1 cellular context compared by ENCODE assay signal in genomic region chr3:187223799-187224198, GRCh38.
TF ChIP-seq lines count a peak whose summit lies in the region.

No MANE protein-coding gene starts in this region.

TF ChIP-seq in HepG2, 621 proteins besides CTCF, POLR2A, EP300 and RAD21:
- TF ChIP-seq, protein P1, sequence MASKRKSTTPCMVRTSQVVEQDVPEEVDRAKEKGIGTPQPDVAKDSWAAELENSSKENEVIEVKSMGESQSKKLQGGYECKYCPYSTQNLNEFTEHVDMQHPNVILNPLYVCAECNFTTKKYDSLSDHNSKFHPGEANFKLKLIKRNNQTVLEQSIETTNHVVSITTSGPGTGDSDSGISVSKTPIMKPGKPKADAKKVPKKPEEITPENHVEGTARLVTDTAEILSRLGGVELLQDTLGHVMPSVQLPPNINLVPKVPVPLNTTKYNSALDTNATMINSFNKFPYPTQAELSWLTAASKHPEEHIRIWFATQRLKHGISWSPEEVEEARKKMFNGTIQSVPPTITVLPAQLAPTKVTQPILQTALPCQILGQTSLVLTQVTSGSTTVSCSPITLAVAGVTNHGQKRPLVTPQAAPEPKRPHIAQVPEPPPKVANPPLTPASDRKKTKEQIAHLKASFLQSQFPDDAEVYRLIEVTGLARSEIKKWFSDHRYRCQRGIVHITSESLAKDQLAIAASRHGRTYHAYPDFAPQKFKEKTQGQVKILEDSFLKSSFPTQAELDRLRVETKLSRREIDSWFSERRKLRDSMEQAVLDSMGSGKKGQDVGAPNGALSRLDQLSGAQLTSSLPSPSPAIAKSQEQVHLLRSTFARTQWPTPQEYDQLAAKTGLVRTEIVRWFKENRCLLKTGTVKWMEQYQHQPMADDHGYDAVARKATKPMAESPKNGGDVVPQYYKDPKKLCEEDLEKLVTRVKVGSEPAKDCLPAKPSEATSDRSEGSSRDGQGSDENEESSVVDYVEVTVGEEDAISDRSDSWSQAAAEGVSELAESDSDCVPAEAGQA (IDR thresholded peaks at IDR 0.05; ENCODE audit: low read depth) = no peak
- TF ChIP-seq, protein P1 (CRISPR knock-in tag; IDR thresholded peaks at IDR 0.05; ENCODE audit: borderline replicate concordance) = no peak
- no peak for TF ChIP-seq ZNF253 (CRISPR knock-in tag; IDR thresholded peaks at IDR 0.05; ENCODE audit: borderline replicate concordance)
- no peak for TF ChIP-seq ZFP36L2 (CRISPR knock-in tag; IDR thresholded peaks at IDR 0.05)
- TF ChIP-seq ZNF546 (CRISPR knock-in tag; conservative IDR thresholded peaks at IDR 0.05) = no peak
- no peak for TF ChIP-seq ZNF160 (CRISPR knock-in tag; IDR thresholded peaks at IDR 0.05)
- TF ChIP-seq, protein P2, sequence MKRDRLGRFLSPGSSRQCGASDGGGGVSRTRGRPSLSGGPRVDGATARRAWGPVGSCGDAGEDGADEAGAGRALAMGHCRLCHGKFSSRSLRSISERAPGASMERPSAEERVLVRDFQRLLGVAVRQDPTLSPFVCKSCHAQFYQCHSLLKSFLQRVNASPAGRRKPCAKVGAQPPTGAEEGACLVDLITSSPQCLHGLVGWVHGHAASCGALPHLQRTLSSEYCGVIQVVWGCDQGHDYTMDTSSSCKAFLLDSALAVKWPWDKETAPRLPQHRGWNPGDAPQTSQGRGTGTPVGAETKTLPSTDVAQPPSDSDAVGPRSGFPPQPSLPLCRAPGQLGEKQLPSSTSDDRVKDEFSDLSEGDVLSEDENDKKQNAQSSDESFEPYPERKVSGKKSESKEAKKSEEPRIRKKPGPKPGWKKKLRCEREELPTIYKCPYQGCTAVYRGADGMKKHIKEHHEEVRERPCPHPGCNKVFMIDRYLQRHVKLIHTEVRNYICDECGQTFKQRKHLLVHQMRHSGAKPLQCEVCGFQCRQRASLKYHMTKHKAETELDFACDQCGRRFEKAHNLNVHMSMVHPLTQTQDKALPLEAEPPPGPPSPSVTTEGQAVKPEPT (CRISPR knock-in tag; IDR thresholded peaks at IDR 0.05; ENCODE audit: low read depth) = no peak
- TF ChIP-seq, protein P3, sequence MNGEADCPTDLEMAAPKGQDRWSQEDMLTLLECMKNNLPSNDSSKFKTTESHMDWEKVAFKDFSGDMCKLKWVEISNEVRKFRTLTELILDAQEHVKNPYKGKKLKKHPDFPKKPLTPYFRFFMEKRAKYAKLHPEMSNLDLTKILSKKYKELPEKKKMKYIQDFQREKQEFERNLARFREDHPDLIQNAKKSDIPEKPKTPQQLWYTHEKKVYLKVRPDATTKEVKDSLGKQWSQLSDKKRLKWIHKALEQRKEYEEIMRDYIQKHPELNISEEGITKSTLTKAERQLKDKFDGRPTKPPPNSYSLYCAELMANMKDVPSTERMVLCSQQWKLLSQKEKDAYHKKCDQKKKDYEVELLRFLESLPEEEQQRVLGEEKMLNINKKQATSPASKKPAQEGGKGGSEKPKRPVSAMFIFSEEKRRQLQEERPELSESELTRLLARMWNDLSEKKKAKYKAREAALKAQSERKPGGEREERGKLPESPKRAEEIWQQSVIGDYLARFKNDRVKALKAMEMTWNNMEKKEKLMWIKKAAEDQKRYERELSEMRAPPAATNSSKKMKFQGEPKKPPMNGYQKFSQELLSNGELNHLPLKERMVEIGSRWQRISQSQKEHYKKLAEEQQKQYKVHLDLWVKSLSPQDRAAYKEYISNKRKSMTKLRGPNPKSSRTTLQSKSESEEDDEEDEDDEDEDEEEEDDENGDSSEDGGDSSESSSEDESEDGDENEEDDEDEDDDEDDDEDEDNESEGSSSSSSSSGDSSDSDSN (CRISPR knock-in tag; IDR thresholded peaks at IDR 0.05) = no peak
- no peak for TF ChIP-seq ZNF557 (CRISPR knock-in tag; IDR thresholded peaks at IDR 0.05)
- TF ChIP-seq, protein P4, sequence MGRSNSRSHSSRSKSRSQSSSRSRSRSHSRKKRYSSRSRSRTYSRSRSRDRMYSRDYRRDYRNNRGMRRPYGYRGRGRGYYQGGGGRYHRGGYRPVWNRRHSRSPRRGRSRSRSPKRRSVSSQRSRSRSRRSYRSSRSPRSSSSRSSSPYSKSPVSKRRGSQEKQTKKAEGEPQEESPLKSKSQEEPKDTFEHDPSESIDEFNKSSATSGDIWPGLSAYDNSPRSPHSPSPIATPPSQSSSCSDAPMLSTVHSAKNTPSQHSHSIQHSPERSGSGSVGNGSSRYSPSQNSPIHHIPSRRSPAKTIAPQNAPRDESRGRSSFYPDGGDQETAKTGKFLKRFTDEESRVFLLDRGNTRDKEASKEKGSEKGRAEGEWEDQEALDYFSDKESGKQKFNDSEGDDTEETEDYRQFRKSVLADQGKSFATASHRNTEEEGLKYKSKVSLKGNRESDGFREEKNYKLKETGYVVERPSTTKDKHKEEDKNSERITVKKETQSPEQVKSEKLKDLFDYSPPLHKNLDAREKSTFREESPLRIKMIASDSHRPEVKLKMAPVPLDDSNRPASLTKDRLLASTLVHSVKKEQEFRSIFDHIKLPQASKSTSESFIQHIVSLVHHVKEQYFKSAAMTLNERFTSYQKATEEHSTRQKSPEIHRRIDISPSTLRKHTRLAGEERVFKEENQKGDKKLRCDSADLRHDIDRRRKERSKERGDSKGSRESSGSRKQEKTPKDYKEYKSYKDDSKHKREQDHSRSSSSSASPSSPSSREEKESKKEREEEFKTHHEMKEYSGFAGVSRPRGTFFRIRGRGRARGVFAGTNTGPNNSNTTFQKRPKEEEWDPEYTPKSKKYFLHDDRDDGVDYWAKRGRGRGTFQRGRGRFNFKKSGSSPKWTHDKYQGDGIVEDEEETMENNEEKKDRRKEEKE (IDR thresholded peaks at IDR 0.05) = no peak
- TF ChIP-seq ZNF839 (CRISPR knock-in tag; IDR thresholded peaks at IDR 0.05; ENCODE audit: borderline replicate concordance) = no peak
